Comparison of ENCODE assay signal across 14 cellular contexts in the genomic region with DNA sequence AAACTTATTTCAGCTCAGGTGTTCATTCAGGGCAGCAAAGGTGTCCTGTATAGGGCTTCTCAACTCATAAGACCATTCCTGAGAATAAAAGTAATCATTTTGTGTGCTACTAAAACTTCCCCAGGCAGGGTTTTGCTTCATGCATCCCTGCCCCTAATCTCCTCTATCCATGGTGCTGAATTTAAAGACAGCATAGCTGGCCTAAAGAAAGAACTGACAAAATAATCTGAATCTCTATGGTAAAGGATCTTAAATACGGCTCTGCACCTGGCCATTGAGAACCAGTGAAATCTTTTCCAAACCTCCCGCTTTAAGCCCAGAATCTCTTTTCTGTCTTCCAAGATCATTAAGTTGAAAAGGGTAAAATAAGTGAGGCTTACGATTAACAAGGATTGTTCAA.
DNase-seq lines count a peak whose midpoint lies in the region; ATAC-seq and FAIRE-seq lines count a peak whose summit lies in the region.
"Had no signal": no experiment of that assay in that cellular context is flagged by ENCODE, and none has a peak within 500 bp of the region (broad histone marks: within the 10 kb centered on the region; RNA-seq: fewer than 3 reads in every experiment).

No MANE protein-coding gene starts in this region.

- no peak for FAIRE-seq in HTR-8/SVneo (lab: Jason Lieb, UNC)

- DNase-seq in AG20443 (ENCODE audit: low spot score) (peak; percentile 32), HTR-8/SVneo (ENCODE audit: insufficient read length, low spot score) (peak; percentile 25), SW480 (ENCODE audit: low spot score) (peak; percentile 26), iPS-NIHi7 (ENCODE audit: extremely low spot score) (peak; percentile 68)
- no peak for DNase-seq in activated T-cell treated with anti-CD3 and anti-CD28 coated beads, Interleukin-2, amount 50 U/mL, for 1 hour
- no peak for DNase-seq in activated CD8-positive, alpha-beta memory T cell treated with anti-CD3 and anti-CD28 coated beads for 24 hours
- DNase-seq in activated effector memory CD4-positive, alpha-beta T cell treated with anti-CD3 and anti-CD28 coated beads, Interleukin-2, amount 50 U/mL, for 16 hours: no peak
- DNase-seq: activated naive CD8-positive, alpha-beta T cell treated with anti-CD3 and anti-CD28 coated beads, Interleukin-2, amount 10 ng/mL, durations not matched to agents 7 days and 5 days; effector CD4-positive, alpha-beta T cell; mucosa of descending colon; right cardiac atrium; thyroid gland had no signal

- H3K36me3 Mint-ChIP-seq in stimulated activated memory B cell treated with anti-CD40 and anti-IgM and Interleukin-4, amounts not matched to agents 10 μg/mL and 1 μg/mL and 100 μg/mL, for 72 hours: no peaks in the 10 kb centered on the region
- H3K36me3 Mint-ChIP-seq: activated naive CD8-positive, alpha-beta T cell treated with anti-CD3 and anti-CD28 coated beads, Interleukin-2, amount 10 ng/mL, durations not matched to agents 7 days and 5 days had no signal

- no peaks in the 10 kb centered on the region for H3K27me3 Mint-ChIP-seq in stimulated activated memory B cell treated with anti-CD40 and anti-IgM and Interleukin-4, amounts not matched to agents 10 μg/mL and 1 μg/mL and 100 μg/mL, for 72 hours
- H3K27me3 Mint-ChIP-seq: activated naive CD8-positive, alpha-beta T cell treated with anti-CD3 and anti-CD28 coated beads, Interleukin-2, amount 10 ng/mL, durations not matched to agents 7 days and 5 days had no signal

- H3K27ac Mint-ChIP-seq in stimulated activated memory B cell treated with anti-CD40 and anti-IgM and Interleukin-4, amounts not matched to agents 10 μg/mL and 1 μg/mL and 100 μg/mL, for 72 hours: no peak overlapping the region
- H3K27ac Mint-ChIP-seq: activated naive CD8-positive, alpha-beta T cell treated with anti-CD3 and anti-CD28 coated beads, Interleukin-2, amount 10 ng/mL, durations not matched to agents 7 days and 5 days; T-helper 1 cell treated with Interleukin-12 subunit alpha and Interleukin-12 subunit beta and Interleukin-4 antibody, amounts not matched to agents 30 μg/mL and 1 μg/mL, for 36 hours had no signal

- peaks cover 7% of the 10 kb centered on the region for H3K9me3 Mint-ChIP-seq in stimulated activated memory B cell treated with anti-CD40 and anti-IgM and Interleukin-4, amounts not matched to agents 10 μg/mL and 1 μg/mL and 100 μg/mL, for 72 hours
- H3K9me3 Mint-ChIP-seq: T-helper 1 cell treated with Interleukin-12 subunit alpha and Interleukin-12 subunit beta and Interleukin-4 antibody, amounts not matched to agents 30 μg/mL and 1 μg/mL, for 36 hours had no signal

- H3K4me1 Mint-ChIP-seq in stimulated activated memory B cell treated with anti-CD40 and anti-IgM and Interleukin-4, amounts not matched to agents 10 μg/mL and 1 μg/mL and 100 μg/mL, for 72 hours: no peaks in the 10 kb centered on the region
- H3K4me1 Mint-ChIP-seq: activated naive CD8-positive, alpha-beta T cell treated with anti-CD3 and anti-CD28 coated beads, Interleukin-2, amount 10 ng/mL, durations not matched to agents 7 days and 5 days had no signal

- ATAC-seq in stimulated activated memory B cell treated with anti-CD40 and anti-IgM and Interleukin-4, amounts not matched to agents 10 μg/mL and 1 μg/mL and 100 μg/mL, for 72 hours: no peak
- ATAC-seq: mucosa of descending colon, right cardiac atrium had no signal

- H3K4me3 Mint-ChIP-seq in stimulated activated memory B cell treated with anti-CD40 and anti-IgM and Interleukin-4, amounts not matched to agents 10 μg/mL and 1 μg/mL and 100 μg/mL, for 72 hours: no peak overlapping the region
- H3K4me3 Mint-ChIP-seq: activated naive CD8-positive, alpha-beta T cell treated with anti-CD3 and anti-CD28 coated beads, Interleukin-2, amount 10 ng/mL, durations not matched to agents 7 days and 5 days; T-helper 1 cell treated with Interleukin-12 subunit alpha and Interleukin-12 subunit beta and Interleukin-4 antibody, amounts not matched to agents 30 μg/mL and 1 μg/mL, for 36 hours had no signal

Comparison
In these comparisons a context has a peak if more than half of its experiments do, and no peak if none do; other contexts are left out.
1. DNase-seq: peak in AG20443 (single experiment), HTR-8/SVneo (single experiment), SW480 (single experiment) and iPS-NIHi7 (single experiment); none in activated T-cell treated with anti-CD3 and anti-CD28 coated beads, Interleukin-2, amount 50 U/mL, for 1 hour (single experiment), activated CD8-positive, alpha-beta memory T cell treated with anti-CD3 and anti-CD28 coated beads for 24 hours (single experiment) and activated effector memory CD4-positive, alpha-beta T cell treated with anti-CD3 and anti-CD28 coated beads, Interleukin-2, amount 50 U/mL, for 16 hours (single experiment).